8 cellular contexts compared by ENCODE assay signal in the genomic region with DNA sequence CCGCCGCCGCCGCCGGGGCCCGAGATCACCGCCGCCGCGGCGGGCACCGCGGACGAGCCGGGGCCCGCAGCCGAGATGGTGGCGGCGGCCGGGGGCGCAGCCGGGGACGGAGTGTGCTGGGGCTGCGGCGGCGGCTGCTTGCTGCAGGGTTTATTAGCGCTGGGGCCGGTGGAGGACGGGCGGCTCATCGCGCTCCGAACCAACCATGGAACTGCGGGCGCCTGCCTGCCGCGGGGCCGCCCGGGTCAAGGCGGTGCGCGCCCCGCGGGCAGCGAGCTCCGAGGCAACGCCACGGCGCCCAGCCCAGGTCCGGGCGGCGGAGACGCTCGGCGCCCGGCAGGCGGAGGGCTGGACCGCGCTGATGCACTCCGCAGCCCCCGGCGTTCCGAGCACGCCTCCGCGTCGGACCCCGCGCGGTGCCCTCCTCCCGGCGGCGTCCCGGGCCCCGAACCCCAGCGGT. TPM values are rescaled to one million over a fixed set of nuclear protein-coding genes. Genes with fewer than 3 reads are reported as not detected.
A peak's percentile ranks its signal among the peaks of the same experiment; 100 is the strongest.
DNase-seq lines count a peak whose midpoint lies in the region; ATAC-seq, FAIRE-seq and TF ChIP-seq lines count a peak whose summit lies in the region.

No MANE protein-coding gene starts in this region.

- H3K36me3 Mint-ChIP-seq in dendritic cell treated with granulocyte-macrophage colony-stimulating factor and Interleukin-4, amounts not matched to agents 40 ng/mL and 50 ng/mL, for 4 days (ENCODE audit: low read depth) = peaks cover 20% of the 10 kb centered on the region

- H3K4me3 Mint-ChIP-seq in dendritic cell treated with granulocyte-macrophage colony-stimulating factor and Interleukin-4, amounts not matched to agents 40 ng/mL and 50 ng/mL, for 4 days = peak overlapping the region; percentile 94

- DNase-seq in Right ventricle myocardium inferior (ENCODE audit: missing footprints) = peak; percentile 74
- DNase-seq in cardiac septum (ENCODE audit: low spot score) = no peak
- no peak for DNase-seq in putamen (ENCODE audit: low spot score)
- no peak for DNase-seq in activated CD4-positive, CD25-positive, alpha-beta regulatory T cell (lab: John Stamatoyannopoulos, UW)
- DNase-seq in H54 (ENCODE audit: insufficient read length, low spot score) = no peak

- intact Hi-C loops in Right ventricle myocardium inferior (cut with DNase I) = loop anchor here (1.0 to 5.0 kb wide), 3 partner anchors 40 to 215 kb away; a partner anchor contains a TSS
- intact Hi-C loops in cardiac septum (cut with DNase I) = loop anchor here (2.0 to 5.0 kb wide), 4 partner anchors 30 to 216 kb away; a partner anchor contains a TSS
- intact Hi-C loops in dendritic cell treated with granulocyte-macrophage colony-stimulating factor and Interleukin-4, amounts not matched to agents 40 ng/mL and 50 ng/mL, for 4 days (cut with micrococcal nuclease) = loop anchor here (2.0 to 5.0 kb wide), 4 partner anchors 40 to 355 kb away; a partner anchor contains a TSS

- H3K27ac Mint-ChIP-seq in dendritic cell treated with granulocyte-macrophage colony-stimulating factor and Interleukin-4, amounts not matched to agents 40 ng/mL and 50 ng/mL, for 4 days = peak overlapping the region; percentile 98

- H3K4me1 Mint-ChIP-seq in dendritic cell treated with granulocyte-macrophage colony-stimulating factor and Interleukin-4, amounts not matched to agents 40 ng/mL and 50 ng/mL, for 4 days (ENCODE audit: low read depth) = peaks cover 41% of the 10 kb centered on the region

- no peaks in the 10 kb centered on the region for H3K27me3 Mint-ChIP-seq in dendritic cell treated with granulocyte-macrophage colony-stimulating factor and Interleukin-4, amounts not matched to agents 40 ng/mL and 50 ng/mL, for 4 days

- peaks cover 6% of the 10 kb centered on the region; the same call in 1 of the 2 replicates for H3K36me3 ChIP-seq in HUES64 (ENCODE audit: insufficient read depth, low read length)
- H3K36me3 ChIP-seq in neuron (ENCODE audit: insufficient read depth, low read length) = peaks cover 5% of the 10 kb centered on the region

- WGBS in HUES64 = under 1% methylated on average over 76 of the region's 76 CpGs

- H3K27ac ChIP-seq in HUES64 (ENCODE audit: low read depth, low read length) = no peak overlapping the region

- H3K27me3 ChIP-seq in HUES64 (ENCODE audit: insufficient read depth, low read length) (peaks cover 36% of the 10 kb centered on the region), neuron (ENCODE audit: insufficient read depth, low read length) (no peaks in the 10 kb centered on the region)

- H3K9ac ChIP-seq in HUES64 (ENCODE audit: low read depth, low read length) = peak overlapping the region; percentile 74

- FAIRE-seq in H54 (lab: Jason Lieb, UNC) = no peak

- H2AFZ ChIP-seq in neuron (ENCODE audit: low read depth, low read length) = peak overlapping the region; percentile 98

- H3K4me3 ChIP-seq in HUES64 (ENCODE audit: low read length) (peak overlapping the region; percentile 76), neuron (ENCODE audit: low read length) (peak overlapping the region; percentile 95)

- H3K4me1 ChIP-seq in HUES64 (ENCODE audit: insufficient read depth, low read length) (peaks cover 31% of the 10 kb centered on the region), neuron (ENCODE audit: insufficient read depth, low read length) (peaks cover 20% of the 10 kb centered on the region)

- no peaks in the 10 kb centered on the region for H3K9me3 Mint-ChIP-seq in dendritic cell treated with granulocyte-macrophage colony-stimulating factor and Interleukin-4, amounts not matched to agents 40 ng/mL and 50 ng/mL, for 4 days

- no peak for ATAC-seq in Right ventricle myocardium inferior

- no peaks in the 10 kb centered on the region for H3K9me3 ChIP-seq in HUES64 (ENCODE audit: insufficient read depth, low read depth, low read length)
- H3K9me3 ChIP-seq in neuron (ENCODE audit: low read length) = no peaks in the 10 kb centered on the region

- TF ChIP-seq POLR2A in H54 (IDR thresholded peaks at IDR 0.05; ENCODE audit: low read depth, low read length) = no peak; the same call in 1 of the 2 replicates

RNA-seq across cellular contexts. Expression of a gene that starts 0.3 kb away (rescaled TPM):
- total RNA-seq in Right ventricle myocardium inferior (20.6 TPM), cardiac septum (34.4 TPM)
- polyA plus RNA-seq in HUES64 (2013, experiment 1 of 2) = 7.8 TPM
- 8.5 TPM for polyA plus RNA-seq in HUES64 (2013, experiment 2 of 2)

RNA-seq across cellular contexts. Expression of a gene that starts 59.0 kb away (rescaled TPM):
- total RNA-seq in Right ventricle myocardium inferior (not detected), cardiac septum (0.19 TPM)
- not detected for polyA plus RNA-seq in HUES64 (2013, experiment 1 of 2)
- not detected for polyA plus RNA-seq in HUES64 (2013, experiment 2 of 2)
